ENCODE assay signal across 9 cellular contexts in the genomic region with DNA sequence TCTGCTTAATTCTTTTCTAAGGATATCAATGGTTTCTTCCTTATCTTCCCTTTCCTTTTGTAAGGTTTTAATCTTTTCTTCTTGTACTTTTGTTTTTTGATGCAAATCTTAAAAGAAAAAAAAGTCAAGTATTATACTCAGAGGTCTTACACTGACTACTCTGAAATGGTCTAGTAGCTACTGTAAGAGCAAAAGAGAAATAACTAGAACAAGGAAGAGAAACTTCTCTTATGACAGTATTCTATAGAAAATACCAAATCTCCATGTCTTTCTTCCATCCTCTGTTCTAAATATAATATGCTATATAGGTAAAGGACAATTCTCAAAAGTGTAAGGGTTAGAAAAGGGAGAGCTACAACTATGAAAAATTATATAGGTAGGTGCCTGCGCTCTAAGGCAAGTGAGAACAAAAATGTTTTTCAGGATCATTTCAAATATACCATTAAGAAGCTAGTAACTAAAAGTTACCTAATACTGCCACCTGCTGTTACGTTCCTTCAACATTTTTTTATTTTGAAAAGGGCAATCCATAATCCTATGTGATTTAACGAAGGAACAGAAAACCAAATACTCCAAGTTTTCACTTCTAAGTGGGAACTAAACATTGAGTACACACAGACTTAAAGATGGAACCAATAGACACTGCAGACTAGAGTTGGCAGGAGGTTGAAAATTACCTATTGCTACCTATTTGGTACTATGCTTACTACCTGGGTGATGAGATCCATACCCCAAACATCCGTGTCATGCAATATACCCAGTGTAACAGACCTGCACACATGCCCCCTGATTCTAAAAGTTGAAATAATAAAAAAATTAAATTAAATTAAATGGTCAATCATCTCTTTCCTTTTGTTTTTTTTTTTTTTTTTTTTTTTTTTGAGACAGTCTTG. TPM values are rescaled to one million over a fixed set of nuclear protein-coding genes. Genes with fewer than 3 reads are reported as not detected.
A peak's percentile ranks its signal among the peaks of the same experiment; 100 is the strongest.
DNase-seq lines count a peak whose midpoint lies in the region; ATAC-seq and TF ChIP-seq lines count a peak whose summit lies in the region.
"Had no signal": no experiment of that assay in that cellular context is flagged by ENCODE, and none has a peak within 500 bp of the region (broad histone marks: within the 10 kb centered on the region; RNA-seq: fewer than 3 reads in every experiment).

No MANE protein-coding gene starts in this region.

- H3K4me3 ChIP-seq in astrocyte of the spinal cord (ENCODE audit: low read depth, low read length): no peak overlapping the region
- H3K4me3 ChIP-seq in stomach: no peak overlapping the region

- TF ChIP-seq CTCF in astrocyte of the spinal cord (IDR thresholded peaks at IDR 0.05; ENCODE audit: low read depth, low read length) (peak; percentile 29), stomach (IDR thresholded peaks at IDR 0.05) (peak in 5 of 7 experiments; percentile 24 to 47 (median 38))

- H3K4me1 ChIP-seq in stomach: peaks cover 0 to 11% (median 0%) of the 10 kb centered on the region in 4 donors

- intact Hi-C loops in stomach (cut with DNase I; ENCODE audit: low total_unique reads): no loop called here

- DNase-seq in GM03348 (ENCODE audit: low spot score) (peak; percentile 32), NCI-H2171 treated with DMSO at 0.1 percent for 48 hours (lab: John Stamatoyannopoulos, UW) (peak; percentile 76), astrocyte of the spinal cord (ENCODE audit: low read depth, low spot score) (peak; percentile 63), iPS-NIHi11 (ENCODE audit: low spot score) (peak; percentile 13), stomach (no peak), nucleus accumbens (lab: John Stamatoyannopoulos, UW) (no peak), NCI-H774 (lab: John Stamatoyannopoulos, UW) (no peak)

- WGBS in stomach, 5 donors: 38 to 52% (median 42%) methylated on average over 4 of the region's 4 CpGs

- peak; percentile 51 for ATAC-seq in HG02610 (IDR thresholded peaks at IDR 0.05; ENCODE audit: unreplicated experiment)

- no peak for TF ChIP-seq POLR2A in stomach (IDR thresholded peaks at IDR 0.05)

- H3K27me3 ChIP-seq in stomach: no peaks in the 10 kb centered on the region
- H3K27me3 ChIP-seq: neutrophil had no signal

- no peaks in the 10 kb centered on the region for H3K9me3 ChIP-seq in stomach
- H3K9me3 ChIP-seq: neutrophil had no signal

- in situ Hi-C loops in astrocyte of the spinal cord (cut with HindIII; ENCODE audit: low sequenced_read_pairs): no loop called here

- H3K36me3 ChIP-seq in stomach: no peaks in the 10 kb centered on the region

- no peak overlapping the region for H3K27ac ChIP-seq in stomach
- H3K27ac ChIP-seq: neutrophil had no signal

- no peak for TF ChIP-seq EP300 in stomach (IDR thresholded peaks at IDR 0.05)

RNA-seq across cellular contexts. Expression of gene CIP2A, which starts 36.7 kb away (rescaled TPM):
- 10 to 100 TPM in 2 of 5 donors, 1 to 10 TPM in 1, under 1 TPM in 1, not detected in 1; 0.58 to 26.4 (median 8.0) TPM for total RNA-seq in stomach
- polyA plus RNA-seq in stomach: 1 to 10 TPM; 1.3 to 1.8 (median 1.4) TPM

RNA-seq across cellular contexts. Expression of gene DZIP3, which starts 37.0 kb away (rescaled TPM):
- 10 to 100 TPM in 2 of 5 donors, 1 to 10 TPM in 3; 2.0 to 28.6 (median 9.1) TPM for total RNA-seq in stomach
- polyA plus RNA-seq in stomach: 1 to 10 TPM; 1.2 to 2.2 (median 1.7) TPM

RNA-seq across cellular contexts. Expression of gene MYH15, which starts 42.1 kb away (rescaled TPM):
- total RNA-seq in stomach: under 1 TPM in 1 of 5 donors, not detected in 4; 0.37 TPM
- polyA plus RNA-seq in stomach: under 1 TPM; 0.05 to 0.15 (median 0.06) TPM

Comparison
In these comparisons a context has a peak if more than half of its experiments do, and no peak if none do; other contexts are left out.
1. DNase-seq: peak in GM03348 (single experiment), NCI-H2171 treated with DMSO at 0.1 percent for 48 hours (single experiment), astrocyte of the spinal cord (single experiment) and iPS-NIHi11 (single experiment); none in stomach (single experiment), nucleus accumbens (0 of 56) and NCI-H774 (single experiment).